Comparison of ENCODE assay signal across 22 cellular contexts in the genomic region with DNA sequence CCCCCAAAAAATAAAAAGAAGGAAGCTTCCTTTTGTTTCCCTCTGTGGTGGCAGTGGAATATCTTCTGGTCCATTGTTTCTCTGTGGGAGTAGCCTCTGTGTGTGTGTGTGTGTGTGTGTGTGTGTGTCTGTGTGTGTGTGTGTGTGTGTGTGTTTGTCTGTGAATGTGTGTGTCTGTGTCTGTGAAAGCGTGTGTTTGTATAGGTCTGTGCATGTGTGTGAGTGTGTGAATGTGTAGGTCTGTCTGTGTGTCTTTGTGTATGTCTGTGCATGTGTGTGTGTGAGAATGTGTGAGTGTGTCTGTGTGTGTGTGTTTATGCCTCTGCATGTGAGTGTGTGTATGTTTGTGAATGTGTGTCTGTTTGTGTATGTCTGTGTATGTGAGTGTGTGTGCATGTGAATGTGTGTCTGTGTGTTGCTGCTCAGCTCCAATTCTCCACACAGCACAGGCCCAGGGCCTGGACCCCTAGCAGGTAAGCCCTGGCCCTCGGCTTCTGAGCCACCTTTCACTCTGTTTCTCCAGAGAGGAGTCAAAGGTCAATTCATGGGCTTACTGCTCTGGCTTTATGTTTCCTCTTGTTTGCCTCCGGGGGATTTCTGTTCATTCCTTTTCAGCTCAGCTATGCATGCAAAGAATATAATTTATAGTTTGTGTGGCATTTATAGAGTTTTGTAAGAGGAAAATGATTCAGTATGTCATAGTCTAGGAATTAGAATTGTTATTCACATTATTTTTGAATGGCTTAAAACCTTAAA.
A peak's percentile ranks its signal among the peaks of the same experiment; 100 is the strongest.
DNase-seq lines count a peak whose midpoint lies in the region; TF ChIP-seq lines count a peak whose summit lies in the region.
"Had no signal": no experiment of that assay in that cellular context is flagged by ENCODE, and none has a peak within 500 bp of the region (broad histone marks: within the 10 kb centered on the region; RNA-seq: fewer than 3 reads in every experiment).

No MANE protein-coding gene starts in this region.

- DNase-seq in Caco-2 (peak; percentile 34 to 42), LoVo (ENCODE audit: low spot score) (peak; percentile 55), endothelial cell (ENCODE audit: low spot score) (no peak), neural progenitor cell (ENCODE audit: low spot score) (peak; percentile 45), activated gamma-delta T cell treated with Interleukin-2 at 50 U/mL for 16 hours (no peak), NCI-H526 treated with DMSO at 0.1 percent for 48 hours (lab: John Stamatoyannopoulos, UW) (no peak), NCI-H2171 treated with DMSO at 0.1 percent for 48 hours (lab: John Stamatoyannopoulos, UW) (no peak)
- DNase-seq in activated naive CD4-positive, alpha-beta T cell (lab: John Stamatoyannopoulos, UW) = no peak
- DNase-seq: BE2C; DND-41; effector memory CD8-positive, alpha-beta T cell; Kasumi-1; midbrain; NCI-H1694; NCI-H524 treated with DMSO at 0.1 percent for 48 hours had no signal

- H3K4me2 ChIP-seq in neural progenitor cell = no peak overlapping the region

- H3K36me3 ChIP-seq in Caco-2 (ENCODE audit: control insufficient read depth, insufficient read depth, low read length) = no peaks in the 10 kb centered on the region
- no peaks in the 10 kb centered on the region for H3K36me3 ChIP-seq in neural progenitor cell
- H3K36me3 ChIP-seq: BE2C, breast epithelium, tibial nerve had no signal

- H3K9me3 Mint-ChIP-seq in Caco-2 (ENCODE audit: unreplicated experiment) = no peaks in the 10 kb centered on the region
- peaks cover 6% of the 10 kb centered on the region for H3K9me3 Mint-ChIP-seq in endothelial cell (ENCODE audit: unreplicated experiment)
- H3K9me3 Mint-ChIP-seq in neural progenitor cell = peaks cover 24% of the 10 kb centered on the region
- H3K9me3 Mint-ChIP-seq: T-helper 1 cell treated with Interleukin-12 subunit alpha and Interleukin-12 subunit beta and Interleukin-4 antibody, amounts not matched to agents 30 μg/mL and 1 μg/mL, for 36 hours had no signal

- H3K4me1 ChIP-seq in Caco-2 = peaks cover 16% of the 10 kb centered on the region
- peaks cover 18% of the 10 kb centered on the region for H3K4me1 ChIP-seq in neural progenitor cell
- H3K4me1 ChIP-seq: breast epithelium, tibial nerve had no signal

- H3K27ac ChIP-seq in neural progenitor cell = no peak overlapping the region
- H3K27ac ChIP-seq: breast epithelium, HL-60, tibial nerve had no signal

- H3K9ac ChIP-seq in neural progenitor cell = no peak overlapping the region

- intact Hi-C loops in Caco-2 (cut with micrococcal nuclease; ENCODE audit: unreplicated experiment) = no loop called here

- H3K36me3 Mint-ChIP-seq in Caco-2 (ENCODE audit: insufficient read depth, unreplicated experiment) = no peaks in the 10 kb centered on the region
- H3K36me3 Mint-ChIP-seq in endothelial cell (ENCODE audit: low read depth, unreplicated experiment) = peaks cover 4% of the 10 kb centered on the region
- no peaks in the 10 kb centered on the region for H3K36me3 Mint-ChIP-seq in neural progenitor cell
- H3K36me3 Mint-ChIP-seq: activated naive CD4-positive, alpha-beta T cell treated with anti-CD3 and anti-CD28 coated beads, Interleukin-2, amount 50 U/mL, for 24 hours; stimulated activated memory B cell treated with anti-CD40 and anti-IgM and Interleukin-4, amounts not matched to agents 10 μg/mL and 1 μg/mL and 100 μg/mL, for 72 hours had no signal

- TF ChIP-seq CTCF in Caco-2 (IDR thresholded peaks at IDR 0.05; ENCODE audit: insufficient read depth in 1 of 2, low read depth in 1 of 2, low read length in 1 of 2, severe bottlenecking in 1 of 2, unreplicated experiment in 1 of 2) = no peak
- no peak for TF ChIP-seq CTCF in endothelial cell (IDR thresholded peaks at IDR 0.05; ENCODE audit: unreplicated experiment)
- no peak for TF ChIP-seq CTCF in neural progenitor cell (IDR thresholded peaks at IDR 0.05)

- CTCF ChIA-PET in Caco-2 (lab: Charles Lee) = no interaction called here

- H3K27me3 ChIP-seq in Caco-2 (replicated peaks; ENCODE audit: control insufficient read depth, insufficient read depth, low read length) (no peaks in the 10 kb centered on the region), neural progenitor cell (no peaks in the 10 kb centered on the region)
- H3K27me3 ChIP-seq: BE2C, breast epithelium, tibial nerve had no signal

- no peak overlapping the region for H3K4me3 Mint-ChIP-seq in Caco-2 (ENCODE audit: unreplicated experiment)
- peak overlapping the region; percentile 21 for H3K4me3 Mint-ChIP-seq in endothelial cell (ENCODE audit: unreplicated experiment)
- H3K4me3 Mint-ChIP-seq in neural progenitor cell = no peak overlapping the region
- H3K4me3 Mint-ChIP-seq: activated naive CD4-positive, alpha-beta T cell treated with anti-CD3 and anti-CD28 coated beads, Interleukin-2, amount 50 U/mL, for 24 hours; effector memory CD8-positive, alpha-beta T cell; stimulated activated memory B cell treated with anti-CD40 and anti-IgM and Interleukin-4, amounts not matched to agents 10 μg/mL and 1 μg/mL and 100 μg/mL, for 72 hours; T-helper 1 cell treated with Interleukin-12 subunit alpha and Interleukin-12 subunit beta and Interleukin-4 antibody, amounts not matched to agents 30 μg/mL and 1 μg/mL, for 36 hours had no signal

- H3K27me3 Mint-ChIP-seq in Caco-2 (ENCODE audit: insufficient read depth, unreplicated experiment) (no peaks in the 10 kb centered on the region), endothelial cell (ENCODE audit: unreplicated experiment) (peaks cover 2% of the 10 kb centered on the region), neural progenitor cell (ENCODE audit: insufficient read depth, low read depth) (no peaks in the 10 kb centered on the region)
- H3K27me3 Mint-ChIP-seq: effector memory CD8-positive, alpha-beta T cell had no signal

- no peaks in the 10 kb centered on the region for H4K20me1 ChIP-seq in neural progenitor cell (ENCODE audit: low read depth)

- no peaks in the 10 kb centered on the region for H3K79me2 ChIP-seq in neural progenitor cell (ENCODE audit: low read depth)

- no peak overlapping the region for H2AFZ ChIP-seq in neural progenitor cell (replicated peaks)

- BruUV-seq in Caco-2 (replicated peaks; lab: Mats Ljungman, UMichigan) = no TSS peak

- H3K4me3 ChIP-seq in Caco-2 (ENCODE audit: low read depth, low read length) = no peak overlapping the region
- no peak overlapping the region for H3K4me3 ChIP-seq in neural progenitor cell
- H3K4me3 ChIP-seq: breast epithelium, GM12878, tibial nerve had no signal

- POLR2A ChIA-PET in Caco-2 (lab: Charles Lee) = no interaction called here

- H3K27ac Mint-ChIP-seq in Caco-2 (ENCODE audit: unreplicated experiment) = peak overlapping the region; percentile 4
- peak overlapping the region; percentile 44 for H3K27ac Mint-ChIP-seq in endothelial cell (ENCODE audit: unreplicated experiment)
- H3K27ac Mint-ChIP-seq in neural progenitor cell = peak overlapping the region; percentile 9
- H3K27ac Mint-ChIP-seq: activated naive CD4-positive, alpha-beta T cell treated with anti-CD3 and anti-CD28 coated beads, Interleukin-2, amount 50 U/mL, for 24 hours; effector memory CD8-positive, alpha-beta T cell; stimulated activated memory B cell treated with anti-CD40 and anti-IgM and Interleukin-4, amounts not matched to agents 10 μg/mL and 1 μg/mL and 100 μg/mL, for 72 hours; T-helper 1 cell treated with Interleukin-12 subunit alpha and Interleukin-12 subunit beta and Interleukin-4 antibody, amounts not matched to agents 30 μg/mL and 1 μg/mL, for 36 hours had no signal

- H3K4me1 Mint-ChIP-seq in Caco-2 (ENCODE audit: low read depth, unreplicated experiment) (peaks cover 7% of the 10 kb centered on the region), endothelial cell (ENCODE audit: unreplicated experiment) (peaks cover 14% of the 10 kb centered on the region), neural progenitor cell (peaks cover 26% of the 10 kb centered on the region)
- H3K4me1 Mint-ChIP-seq: activated naive CD4-positive, alpha-beta T cell treated with anti-CD3 and anti-CD28 coated beads, Interleukin-2, amount 50 U/mL, for 24 hours; stimulated activated memory B cell treated with anti-CD40 and anti-IgM and Interleukin-4, amounts not matched to agents 10 μg/mL and 1 μg/mL and 100 μg/mL, for 72 hours had no signal

- H3K9me3 ChIP-seq in Caco-2 (no peaks in the 10 kb centered on the region; the same call in 1 of the 2 replicates), neural progenitor cell (ENCODE audit: low read depth) (no peaks in the 10 kb centered on the region)
- H3K9me3 ChIP-seq: breast epithelium had no signal

- H3F3A ChIP-seq in neural progenitor cell (ENCODE audit: low read depth) = no peaks in the 10 kb centered on the region

Comparison
In these comparisons a context has a peak if more than half of its experiments do, and no peak if none do; other contexts are left out.
1. DNase-seq: peak in Caco-2 (2 of 2), LoVo (single experiment) and neural progenitor cell (single experiment); none in endothelial cell (single experiment), activated gamma-delta T cell treated with Interleukin-2 at 50 U/mL for 16 hours (single experiment), activated naive CD4-positive, alpha-beta T cell (0 of 4), NCI-H526 treated with DMSO at 0.1 percent for 48 hours (single experiment) and NCI-H2171 treated with DMSO at 0.1 percent for 48 hours (single experiment).
2. Peak in every context shown above with its lines, with median percentiles within 50 percentile points of each other: H3K27ac Mint-ChIP-seq.